ENCODE assay signal across 8 cellular contexts in the genomic region with DNA sequence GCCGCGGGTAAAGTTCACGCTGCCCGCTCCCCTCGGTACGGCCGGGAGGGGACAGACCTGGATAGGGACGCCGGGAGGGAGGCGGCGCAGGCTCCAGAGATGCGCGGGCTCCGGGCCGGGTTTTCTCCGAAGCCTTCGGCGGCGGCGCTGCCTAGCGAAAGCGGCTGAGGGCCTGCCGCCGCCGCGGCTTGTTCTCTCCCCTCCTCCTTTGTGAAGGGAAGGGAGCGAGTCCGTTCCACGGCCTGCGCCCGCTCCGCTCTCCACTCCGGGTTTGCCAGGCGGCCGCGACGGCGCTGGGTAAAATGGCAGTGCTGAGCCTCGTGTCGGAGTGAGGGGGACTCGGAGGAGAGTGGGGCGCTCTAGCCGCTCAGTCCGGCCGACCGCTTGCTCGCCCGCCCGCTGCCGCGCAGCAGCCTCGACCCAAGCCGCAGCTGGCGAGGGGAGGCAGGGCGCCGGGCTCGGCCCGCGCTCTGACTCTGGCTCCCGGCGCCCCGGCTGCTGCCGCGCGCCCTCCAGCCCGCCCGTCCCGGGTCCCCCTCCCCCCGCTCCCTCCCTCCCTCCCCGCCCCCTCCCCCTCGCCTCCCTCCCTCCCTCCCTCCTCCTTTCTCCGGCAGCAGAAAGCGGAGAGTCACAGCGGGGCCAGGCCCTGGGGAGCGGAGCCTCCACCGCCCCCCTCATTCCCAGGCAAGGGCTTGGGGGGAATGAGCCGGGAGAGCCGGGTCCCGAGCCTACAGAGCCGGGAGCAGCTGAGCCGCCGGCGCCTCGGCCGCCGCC. TPM values are rescaled to one million over a fixed set of nuclear protein-coding genes. Genes with fewer than 3 reads are reported as not detected.
A peak's percentile ranks its signal among the peaks of the same experiment; 100 is the strongest.
DNase-seq lines count a peak whose midpoint lies in the region; ATAC-seq and TF ChIP-seq lines count a peak whose summit lies in the region.

A gene (plus strand): TSS at position 599 of the 774 bp plus-strand sequence. CDS start 389 bp downstream, outside the sequence.

- peaks cover 35% of the 10 kb centered on the region for H3K36me3 Mint-ChIP-seq in Caco-2 (ENCODE audit: insufficient read depth, unreplicated experiment)

- no peak within 1 kb of the TSS for H3K4me3 Mint-ChIP-seq in Caco-2 (ENCODE audit: unreplicated experiment)

- H3K27ac ChIP-seq in OCI-LY7 (ENCODE audit: low read depth, low read length, poor library complexity, severe bottlenecking) (peak within 1 kb of the TSS; percentile 95), mesodermal cell (ENCODE audit: low read depth, low read length, severe bottlenecking) (peak within 1 kb of the TSS; percentile 99)

- no peaks in the 10 kb centered on the region for H3K27me3 ChIP-seq in Caco-2 (replicated peaks; ENCODE audit: control insufficient read depth, insufficient read depth, low read length)

- peaks cover 25% of the 10 kb centered on the region for H4K20me1 ChIP-seq in OCI-LY7 (ENCODE audit: insufficient read depth, low read length)

- in situ Hi-C loops in endometrial microvascular endothelial cells (cut with HindIII; ENCODE audit: inconsistent ontology term, low pct_unique_long_range_greater_than_20kb, low sequenced_read_pairs) = no loop called here

- peak; percentile 43 for ATAC-seq in GM21526 (IDR thresholded peaks at IDR 0.05; ENCODE audit: low FRiP score, unreplicated experiment)

- peaks cover 54% of the 10 kb centered on the region for H3K79me2 ChIP-seq in OCI-LY7 (ENCODE audit: insufficient read depth, low read depth, low read length)

- WGBS in mesodermal cell (ENCODE audit: insufficient coverage in 2 of 2), 2 experiments = 0% methylated on average over 26 to 41 of the region's 86 CpGs

- H3K4me3 ChIP-seq in Caco-2 (ENCODE audit: low read depth, low read length) (peak within 1 kb of the TSS; percentile 73), OCI-LY7 (ENCODE audit: low read depth, low read length, poor library complexity, severe bottlenecking) (peak within 1 kb of the TSS; percentile 87), mesodermal cell (ENCODE audit: extremely low read depth, insufficient read depth, low read length, poor library complexity, severe bottlenecking) (peak within 1 kb of the TSS; percentile 91)

- H3K9me3 ChIP-seq in Caco-2 (no peaks in the 10 kb centered on the region), OCI-LY7 (ENCODE audit: low read length) (no peaks in the 10 kb centered on the region), mesodermal cell (ENCODE audit: control insufficient read depth, low read length) (no peaks in the 10 kb centered on the region)

- H2AFZ ChIP-seq in OCI-LY7 (ENCODE audit: low read length) = peak within 1 kb of the TSS; percentile 50; the same call in 1 of the 2 replicates

- H3K9me3 Mint-ChIP-seq in Caco-2 (ENCODE audit: unreplicated experiment) = no peaks in the 10 kb centered on the region

- CTCF ChIA-PET in Caco-2 (lab: Charles Lee) (interaction anchor here (1.4 kb wide), 1 partner anchor 93 kb away, joined by 3 read pairs; a partner anchor contains a TSS), OCI-LY7 (lab: Charles Lee; ENCODE audit: unreplicated experiment) (no interaction called here)

- H3K27ac Mint-ChIP-seq in Caco-2 (ENCODE audit: unreplicated experiment) = peak within 1 kb of the TSS; percentile 97

- H3K27me3 Mint-ChIP-seq in Caco-2 (ENCODE audit: insufficient read depth, unreplicated experiment) = no peaks in the 10 kb centered on the region

- TF ChIP-seq CTCF in Caco-2 (IDR thresholded peaks at IDR 0.05; ENCODE audit: insufficient read depth in 1 of 2, low read depth in 1 of 2, low read length in 1 of 2, severe bottlenecking in 1 of 2, unreplicated experiment in 1 of 2) (peak in 1 of 2 experiments; percentile 25), OCI-LY7 (conservative IDR thresholded peaks at IDR 0.05; ENCODE audit: low read length) (no peak)

- POLR2A ChIA-PET in Caco-2 (lab: Charles Lee) (no interaction called here), OCI-LY7 (lab: Charles Lee) (interaction anchor here (4.0 kb wide), 1 partner anchor 48 kb away, joined by 24 read pairs; no protein-coding TSS in a partner anchor)

- H3K4me1 Mint-ChIP-seq in Caco-2 (ENCODE audit: low read depth, unreplicated experiment) = peaks cover 17% of the 10 kb centered on the region

- H3K4me1 ChIP-seq in Caco-2 (peaks cover 42% of the 10 kb centered on the region), OCI-LY7 (ENCODE audit: insufficient read depth, low read length, poor library complexity, severe bottlenecking) (peaks cover 54% of the 10 kb centered on the region), mesodermal cell (ENCODE audit: control insufficient read depth, insufficient read depth, low read length, poor library complexity, severe bottlenecking) (peaks cover 28% of the 10 kb centered on the region)

- intact Hi-C loops in Caco-2 (cut with micrococcal nuclease; ENCODE audit: unreplicated experiment) (loop anchor here (5.0 to 10.0 kb wide), 2 partner anchors 169 to 297 kb away; a partner anchor contains a TSS), OCI-LY7 (cut with micrococcal nuclease; ENCODE audit: unreplicated experiment) (loop anchor here (2.0 kb wide), 2 partner anchors 29 to 153 kb away; no protein-coding TSS in a partner anchor)

- H3K36me3 ChIP-seq in Caco-2 (ENCODE audit: control insufficient read depth, insufficient read depth, low read length) (no peaks in the 10 kb centered on the region), OCI-LY7 (ENCODE audit: insufficient read depth, low read length) (peaks cover 26% of the 10 kb centered on the region), mesodermal cell (ENCODE audit: control insufficient read depth, insufficient read depth, low read length) (peaks cover 10% of the 10 kb centered on the region)

- DNase-seq in Caco-2 = peak; percentile 95 to 96
- DNase-seq in HuH-7.5 (ENCODE audit: low spot score) = peak; percentile 76
- DNase-seq in OCI-LY7 (ENCODE audit: low spot score) = peak; percentile 98
- peak; percentile 95 for DNase-seq in activated CD8-positive, alpha-beta memory T cell treated with anti-CD3 and anti-CD28 coated beads, Interleukin-2, amount 50 U/mL, for 48 hours
- DNase-seq in stimulated activated CD8-positive, alpha-beta memory T cell treated with anti-CD3 and anti-CD28 coated beads, Interleukin-15, amount 100 ng/mL, for 1 hour (ENCODE audit: low read depth) = peak; percentile 90

- BruUV-seq in Caco-2 (replicated peaks; lab: Mats Ljungman, UMichigan) (no TSS peak), OCI-LY7 (replicated peaks; lab: Mats Ljungman, UMichigan) (no TSS peak)

- no peaks in the 10 kb centered on the region for H3K9me2 ChIP-seq in OCI-LY7 (ENCODE audit: insufficient read depth, low read length)

- H3K4me2 ChIP-seq in OCI-LY7 (ENCODE audit: low read length) = peak within 1 kb of the TSS; percentile 94

RNA-seq across cellular contexts. Expression of the gene that starts here (rescaled TPM):
- 66.5 and 73.3 TPM in 2 replicates for total RNA-seq in Caco-2 (2022)
- total RNA-seq in OCI-LY7 (2014; rRNA removed; shearing (Covaris generic)) = 51.8 and 55.2 TPM in 2 replicates
- 123 and 128 TPM in 2 replicates for total RNA-seq in OCI-LY7 (2022)
- 28.4 TPM for total RNA-seq in endometrial microvascular endothelial cells (ENCODE audit: inconsistent ontology term)
- polyA plus RNA-seq in mesodermal cell (2013, experiment 1 of 2) = 59.9 TPM
- 51.2 TPM for polyA plus RNA-seq in mesodermal cell (2013, experiment 2 of 2)

Comparison
In these comparisons a context has a peak if more than half of its experiments do, and no peak if none do; other contexts are left out.
1. Peak in every context shown above with its lines: DNase-seq, ATAC-seq, H3K4me3 ChIP-seq and H3K27ac ChIP-seq.